9 cellular contexts compared by ENCODE assay signal in the genomic region with DNA sequence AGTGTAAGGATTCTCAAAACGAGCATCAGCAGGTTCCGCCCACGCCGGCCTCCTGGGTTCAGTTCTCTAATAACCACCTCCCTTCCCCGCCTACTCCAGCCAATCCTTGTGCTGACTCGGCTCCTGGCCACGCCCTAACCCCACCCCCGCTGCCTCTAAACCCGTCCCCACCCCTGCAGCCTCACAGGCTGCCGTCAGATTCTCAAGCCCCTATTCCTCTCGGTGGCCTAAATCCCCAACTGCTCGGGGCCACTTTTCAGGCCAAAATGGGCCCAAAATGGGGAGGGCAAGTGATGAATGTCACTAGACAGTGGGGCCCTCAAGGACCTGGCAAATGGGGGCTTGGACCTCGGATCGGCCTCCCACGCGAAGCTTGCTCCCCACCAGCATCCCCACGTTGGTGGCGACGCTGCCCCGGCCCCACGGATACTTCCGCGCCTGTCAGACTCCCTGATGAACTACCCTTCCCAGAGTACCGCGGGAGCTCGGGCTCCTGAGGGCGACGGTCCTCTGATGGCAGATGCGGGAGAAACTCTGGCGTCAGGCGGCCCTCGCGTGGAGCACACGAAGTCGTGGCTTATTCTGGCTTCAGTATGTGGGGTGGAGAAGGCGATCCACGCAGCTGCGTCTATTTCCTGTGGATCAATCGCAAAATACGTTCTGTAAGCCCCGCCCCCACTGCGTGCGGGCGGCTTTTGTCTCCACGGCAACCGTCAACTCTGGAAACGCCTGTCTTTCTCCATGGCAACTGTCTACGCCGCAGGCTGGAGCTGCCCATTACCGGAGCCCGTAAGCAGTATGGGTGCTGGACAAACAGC. TPM values are rescaled to one million over a fixed set of nuclear protein-coding genes. Genes with fewer than 3 reads are reported as not detected.
DNase-seq lines count a peak whose midpoint lies in the region; ATAC-seq lines count a peak whose summit lies in the region.
"Had no signal": no experiment of that assay in that cellular context is flagged by ENCODE, and none has a peak within 500 bp of the region (broad histone marks: within the 10 kb centered on the region; RNA-seq: fewer than 3 reads in every experiment).

No MANE protein-coding gene starts in this region.

- peak; percentile 97 to 98 for ATAC-seq in right cardiac atrium

- H3K9ac ChIP-seq in rectal smooth muscle tissue (ENCODE audit: low read length), result no peak overlapping the region
- H3K9ac ChIP-seq: KMS-11 had no signal

- H3K27me3 ChIP-seq in right cardiac atrium (ENCODE audit: control insufficient read depth, insufficient read depth) (no peaks in the 10 kb centered on the region), rectal smooth muscle tissue (ENCODE audit: control insufficient read depth, insufficient read depth, low read length) (no peaks in the 10 kb centered on the region)

- H3K4me1 Mint-ChIP-seq in T-helper 2 cell treated with Interferon-gamma antibody and Interleukin-4, amounts not matched to agents 5 μg/mL and 100 μg/mL, for 36 hours (ENCODE audit: low read depth), result peaks cover 10% of the 10 kb centered on the region

- H3K9me3 ChIP-seq in right cardiac atrium (ENCODE audit: control insufficient read depth, low read length), result peaks cover 7% of the 10 kb centered on the region

- H3K36me3 ChIP-seq in rectal smooth muscle tissue (ENCODE audit: control insufficient read depth, insufficient read depth, low read length) (peaks cover 8% of the 10 kb centered on the region), urinary bladder (ENCODE audit: insufficient read depth) (peaks cover 1% of the 10 kb centered on the region)

- intact Hi-C loops in right cardiac atrium (cut with DNase I), result no loop called here

- H3K9me3 Mint-ChIP-seq in T-helper 2 cell treated with Interferon-gamma antibody and Interleukin-4, amounts not matched to agents 5 μg/mL and 100 μg/mL, for 36 hours, result peaks cover 59% of the 10 kb centered on the region

- peak; percentile 60 for DNase-seq in DMS153 (lab: John Stamatoyannopoulos, UW)
- DNase-seq in MV-4-11 (lab: John Stamatoyannopoulos, UW), result peak; percentile 44
- DNase-seq in T-helper 2 cell treated with Interferon-gamma antibody and Interleukin-4, amounts not matched to agents 5 μg/mL and 100 μg/mL, for 36 hours (ENCODE audit: low spot score), result peak; percentile 41
- peak in 55 of 56 donors; percentile 17 to 91 (median 78) for DNase-seq in amygdala (lab: John Stamatoyannopoulos, UW)
- peak; percentile 95 to 98 (median 96) for DNase-seq in right cardiac atrium
- no peak for DNase-seq in NCI-H510A (lab: John Stamatoyannopoulos, UW)

- H3K4me1 ChIP-seq in right cardiac atrium (ENCODE audit: control insufficient read depth, insufficient read depth, low read length), result no peaks in the 10 kb centered on the region
- no peaks in the 10 kb centered on the region for H3K4me1 ChIP-seq in rectal smooth muscle tissue (ENCODE audit: control insufficient read depth, insufficient read depth, low read length)
- no peaks in the 10 kb centered on the region for H3K4me1 ChIP-seq in urinary bladder (ENCODE audit: insufficient read depth)

- 1% methylated on average over 51 of the region's 51 CpGs for WGBS in right cardiac atrium
- WGBS in urinary bladder, result under 1% methylated on average over 51 of the region's 51 CpGs

- H3K4me3 Mint-ChIP-seq in T-helper 2 cell treated with Interferon-gamma antibody and Interleukin-4, amounts not matched to agents 5 μg/mL and 100 μg/mL, for 36 hours, result peak overlapping the region; percentile 78

- peak overlapping the region; percentile 75 for H3K27ac Mint-ChIP-seq in T-helper 2 cell treated with Interferon-gamma antibody and Interleukin-4, amounts not matched to agents 5 μg/mL and 100 μg/mL, for 36 hours

- H3K36me3 Mint-ChIP-seq in T-helper 2 cell treated with Interferon-gamma antibody and Interleukin-4, amounts not matched to agents 5 μg/mL and 100 μg/mL, for 36 hours (ENCODE audit: low read depth), result peaks cover 28% of the 10 kb centered on the region

- H3K27ac ChIP-seq in right cardiac atrium (ENCODE audit: low read length), result peak overlapping the region; percentile 73
- H3K27ac ChIP-seq in rectal smooth muscle tissue (ENCODE audit: low read depth, low read length), result no peak overlapping the region
- H3K27ac ChIP-seq in urinary bladder (ENCODE audit: low read depth), result no peak overlapping the region
- H3K27ac ChIP-seq: KMS-11 had no signal

- H3K4me3 ChIP-seq in right cardiac atrium (ENCODE audit: low read length) (peak overlapping the region; percentile 50), rectal smooth muscle tissue (ENCODE audit: low read length) (peak overlapping the region; percentile 75), urinary bladder (ENCODE audit: low read depth, low read length) (peak overlapping the region; percentile 37)

- peaks cover 2% of the 10 kb centered on the region for H3K27me3 Mint-ChIP-seq in T-helper 2 cell treated with Interferon-gamma antibody and Interleukin-4, amounts not matched to agents 5 μg/mL and 100 μg/mL, for 36 hours (ENCODE audit: low read depth)

RNA-seq across cellular contexts. Expression of a gene that starts 24.8 kb away (rescaled TPM):
- 1 to 10 TPM; 3.9 to 5.5 (median 5.1) TPM for total RNA-seq in right cardiac atrium
- 2.1 TPM for polyA plus RNA-seq in right cardiac atrium
- 7.7 TPM for total RNA-seq in urinary bladder
- polyA plus RNA-seq in urinary bladder, result 4.8 TPM

RNA-seq across cellular contexts. Expression of a gene that starts 25.4 kb away (rescaled TPM):
- 10 to 100 TPM; 17.7 to 27.1 (median 24.5) TPM for total RNA-seq in right cardiac atrium
- polyA plus RNA-seq in right cardiac atrium, result 15.6 TPM
- total RNA-seq in urinary bladder, result 17.8 TPM
- 24.4 TPM for polyA plus RNA-seq in urinary bladder
